8 cellular contexts compared by ENCODE assay signal in genomic region chr1:160834945-160835565, GRCh38. TPM values are rescaled to one million over a fixed set of nuclear protein-coding genes. Genes with fewer than 3 reads are reported as not detected.
DNase-seq lines count a peak whose midpoint lies in the region; ATAC-seq and TF ChIP-seq lines count a peak whose summit lies in the region.

No MANE protein-coding gene starts in this region.

- no peak overlapping the region for H2BK5ac ChIP-seq in mesenchymal stem cell (ENCODE audit: low read depth, low read length, poor library complexity, severe bottlenecking)

- WGBS in mesenchymal stem cell, result 78% methylated on average over 3 of the region's 3 CpGs

- no peak overlapping the region for H3K4me3 Mint-ChIP-seq in Calu3 (ENCODE audit: low read depth, unreplicated experiment)
- H3K4me3 Mint-ChIP-seq in brain, result no peak overlapping the region

- peak; percentile 85 for TF ChIP-seq RAD21 in HCT116 (IDR thresholded peaks at IDR 0.05; ENCODE audit: low read depth)

- H3K27me3 Mint-ChIP-seq in Calu3 (ENCODE audit: unreplicated experiment) (peaks cover 30% of the 10 kb centered on the region), brain (peaks cover 6% of the 10 kb centered on the region)

- TF ChIP-seq CTCF in Calu3 (IDR thresholded peaks at IDR 0.05; ENCODE audit: unreplicated experiment) (peak; percentile 68), HCT116 (IDR thresholded peaks at IDR 0.05 in 2 of 3, conservative IDR thresholded peaks at IDR 0.05 in 1 of 3; ENCODE audit: borderline replicate concordance in 1 of 3, insufficient read depth in 1 of 3, low read depth in 2 of 3, low read length in 2 of 3) (peak; percentile 61 to 91 (median 86)), brain (conservative IDR thresholded peaks at IDR 0.05) (peak; percentile 61 to 74)

- H4K91ac ChIP-seq in mesenchymal stem cell (ENCODE audit: low read length), result no peak overlapping the region

- H3K36me3 ChIP-seq in HCT116 (ENCODE audit: control insufficient read depth in 1 of 2, insufficient read depth in 2 of 2, low read length in 2 of 2) (no peaks in the 10 kb centered on the region), mesenchymal stem cell (ENCODE audit: control insufficient read depth in 1 of 2, insufficient read depth in 2 of 2, low read depth in 1 of 2, low read length in 2 of 2) (no peaks in the 10 kb centered on the region)

- RAD21 ChIA-PET in HCT116 (lab: Charles Lee; ENCODE audit: low non-redundant PET in 1 of 2, low total read pairs in 2 of 2, uncharacterized antibody in 2 of 2, unreplicated experiment in 2 of 2), result interaction anchor here (0.6 to 1.6 kb wide), 3 partner anchors 18 to 119 kb away, joined by 3 read pairs; partner anchors contain the start of gene ITLN2 (in 2 of the 2)

- H3K9me3 Mint-ChIP-seq in Calu3 (ENCODE audit: low read depth, unreplicated experiment), result no peaks in the 10 kb centered on the region
- H3K9me3 Mint-ChIP-seq in brain, result no peaks in the 10 kb centered on the region

- H3K4me1 ChIP-seq in HCT116 (ENCODE audit: control insufficient read depth in 1 of 2, insufficient read depth in 2 of 2, low read length in 2 of 2), result 0 out of 4 replicates have a peak, but pooled peaks cover 0 to 3% of the 10 kb centered on the region in 2 experiments
- no peaks in the 10 kb centered on the region for H3K4me1 ChIP-seq in mesenchymal stem cell (ENCODE audit: control insufficient read depth, insufficient read depth, low read depth, low read length)

- H3K4me3 ChIP-seq in HCT116 (replicated peaks in 1 of 2; ENCODE audit: low read depth in 1 of 2, low read length in 2 of 2) (no peak overlapping the region), mesenchymal stem cell (ENCODE audit: insufficient read depth in 1 of 2, low read depth in 1 of 2, low read length in 2 of 2) (no peak overlapping the region)

- no peak overlapping the region for H2AFZ ChIP-seq in HCT116 (ENCODE audit: low read depth, low read length, poor library complexity, severe bottlenecking)
- no peak overlapping the region for H2AFZ ChIP-seq in mesenchymal stem cell (ENCODE audit: low read depth, low read length)

- H3K27ac Mint-ChIP-seq in Calu3 (ENCODE audit: unreplicated experiment) (no peak overlapping the region), brain (peak overlapping the region in 1 of 5 experiments; percentile 68)

- H3K23ac ChIP-seq in mesenchymal stem cell (ENCODE audit: low read length in 2 of 2), result no peak overlapping the region

- no peaks in the 10 kb centered on the region for H3K79me1 ChIP-seq in mesenchymal stem cell (replicated peaks; ENCODE audit: low read length, poor library complexity, severe bottlenecking)

- no peaks in the 10 kb centered on the region for H3K79me2 ChIP-seq in HCT116 (ENCODE audit: insufficient read depth, low read length)

- H3K27ac ChIP-seq in HCT116 (ENCODE audit: low read depth, low read length) (no peak overlapping the region), mesenchymal stem cell (ENCODE audit: low read length, poor library complexity, severe bottlenecking) (no peak overlapping the region)

- no peak overlapping the region for H2BK12ac ChIP-seq in mesenchymal stem cell (ENCODE audit: low read length in 2 of 2)

- H3K9ac ChIP-seq in HCT116 (ENCODE audit: low read length) (no peak overlapping the region), mesenchymal stem cell (ENCODE audit: low read length) (no peak overlapping the region)

- H3K36me3 Mint-ChIP-seq in Calu3 (ENCODE audit: insufficient read depth, unreplicated experiment) (no peaks in the 10 kb centered on the region), brain (no peaks in the 10 kb centered on the region)

- H3K9me3 ChIP-seq in HCT116 (ENCODE audit: control insufficient read depth in 1 of 2, insufficient read depth in 1 of 2, low read depth in 1 of 2, low read length in 2 of 2), result no peaks in the 10 kb centered on the region
- no peaks in the 10 kb centered on the region for H3K9me3 ChIP-seq in mesenchymal stem cell (ENCODE audit: control insufficient read depth, low read length)

- peak; percentile 68 for DNase-seq in Calu3
- DNase-seq in HCT116 (ENCODE audit: low read depth, low spot score), result peak; percentile 22
- DNase-seq in RPMI8226, result peak; percentile 48
- peak; percentile 17 for DNase-seq in mesenchymal stem cell
- no peak for DNase-seq in dedifferentiated amniotic fluid mesenchymal stem cell (ENCODE audit: extremely low spot score)

- no peaks in the 10 kb centered on the region for H3K9me2 ChIP-seq in HCT116 (ENCODE audit: insufficient read depth)

- no peak overlapping the region for H3K4ac ChIP-seq in mesenchymal stem cell (ENCODE audit: low read depth in 1 of 2, low read length in 2 of 2)

- H3K27me3 ChIP-seq in HCT116 (ENCODE audit: insufficient read depth, low read length) (peaks cover 5% of the 10 kb centered on the region; the same call in 1 of the 2 replicates), mesenchymal stem cell (ENCODE audit: control insufficient read depth in 1 of 2, insufficient read depth in 1 of 2, low read length in 2 of 2) (peaks cover 37 to 38% of the 10 kb centered on the region in 2 experiments)

- H4K20me1 ChIP-seq in HCT116 (ENCODE audit: insufficient read depth), result no peaks in the 10 kb centered on the region

- H3K18ac ChIP-seq in mesenchymal stem cell (ENCODE audit: low read depth in 1 of 2, low read length in 2 of 2), result no peak overlapping the region

- POLR2A ChIA-PET in HCT116 (lab: Charles Lee), result interaction anchor here (1.4 kb wide), 1 partner anchor 116 kb away, joined by 3 read pairs; no protein-coding TSS in a partner anchor

- peak; percentile 39 for ATAC-seq in HCT116
- no peak for ATAC-seq in GM21423 (IDR thresholded peaks at IDR 0.05; ENCODE audit: unreplicated experiment)
- ATAC-seq in HG02970 (IDR thresholded peaks at IDR 0.05; ENCODE audit: low FRiP score, unreplicated experiment), result no peak

- intact Hi-C loops in Calu3 (cut with micrococcal nuclease; ENCODE audit: unreplicated experiment) (loop anchor here (1.0 to 10.0 kb wide), 5 partner anchors 47 to 302 kb away; no protein-coding TSS in a partner anchor), HCT116 (cut with micrococcal nuclease) (loop anchor here (1.0 to 5.0 kb wide), 3 partner anchors 116 to 408 kb away; no protein-coding TSS in a partner anchor)

- H3K4me1 Mint-ChIP-seq in Calu3 (ENCODE audit: low read depth, unreplicated experiment) (peaks cover 51% of the 10 kb centered on the region), brain (peaks cover 15% of the 10 kb centered on the region)

- H3K14ac ChIP-seq in mesenchymal stem cell (ENCODE audit: low read length in 2 of 2), result no peak overlapping the region

- CTCF ChIA-PET in Calu3 (lab: Charles Lee), result interaction anchor here (0.6 to 5.5 kb wide), 6 partner anchors 9 to 155 kb away, joined by 3 to 97 read pairs (median 4); partner anchors contain the start of gene ITLN2
- CTCF ChIA-PET in HCT116 (lab: Charles Lee), result interaction anchor here (0.7 to 5.0 kb wide), 16 partner anchors 9 to 547 kb away, joined by 3 to 45 read pairs (median 5); partner anchors contain the start of gene ITLN2

- no peak for TF ChIP-seq POLR2A in HCT116 (IDR thresholded peaks at IDR 0.05; ENCODE audit: borderline replicate concordance, extremely low read depth, insufficient read depth, insufficient read length)

- H2AK5ac ChIP-seq in mesenchymal stem cell (ENCODE audit: low read length, severe bottlenecking), result no peak overlapping the region

- no peak overlapping the region for H2BK15ac ChIP-seq in mesenchymal stem cell (ENCODE audit: low read depth, poor library complexity, severe bottlenecking)

- BruUV-seq in Calu3 (replicated peaks; lab: Mats Ljungman, UMichigan) (no TSS peak), HCT116 (replicated peaks; lab: Mats Ljungman, UMichigan) (no TSS peak)

- no peak overlapping the region for H3K4me2 ChIP-seq in HCT116 (ENCODE audit: low read length)
- no peak overlapping the region for H3K4me2 ChIP-seq in mesenchymal stem cell (ENCODE audit: low read length, poor library complexity, severe bottlenecking)

- no peak overlapping the region for H2BK120ac ChIP-seq in mesenchymal stem cell (ENCODE audit: low read depth, low read length)

- H4K8ac ChIP-seq in mesenchymal stem cell (ENCODE audit: low read length), result no peak overlapping the region

TF ChIP-seq in HCT116, 20 proteins besides CTCF, POLR2A, EP300 and RAD21:
- TF ChIP-seq CBX3 (IDR thresholded peaks at IDR 0.05; ENCODE audit: low read depth), result no peak
- no peak for TF ChIP-seq EGR1 (IDR thresholded peaks at IDR 0.05; ENCODE audit: low read depth)
- no peak for TF ChIP-seq MAX (IDR thresholded peaks at IDR 0.05)
- no peak for TF ChIP-seq CEBPB (IDR thresholded peaks at IDR 0.05; ENCODE audit: low read depth)
- TF ChIP-seq ELF1 (IDR thresholded peaks at IDR 0.05; ENCODE audit: borderline replicate concordance, low read depth), result no peak
- TF ChIP-seq SP1 (IDR thresholded peaks at IDR 0.05; ENCODE audit: low read depth), result no peak
- no peak for TF ChIP-seq SRF (IDR thresholded peaks at IDR 0.05; ENCODE audit: low read depth)
- no peak for TF ChIP-seq YY1 (IDR thresholded peaks at IDR 0.05; ENCODE audit: extremely low read depth, insufficient replicate concordance, low read depth, low read length)
- TF ChIP-seq JUND (IDR thresholded peaks at IDR 0.05), result no peak
- no peak for TF ChIP-seq ZFX (IDR thresholded peaks at IDR 0.05)

RNA-seq across cellular contexts. Expression of gene CD244, which starts 27.6 kb away (rescaled TPM):
- total RNA-seq in Calu3 (2022), result not detected in 2 replicates
- not detected for total RNA-seq in HCT116 (2021; ENCODE audit: unreplicated experiment)
- not detected in 2 replicates for polyA plus RNA-seq in HCT116 (2012)
- 0.12 TPM for polyA plus RNA-seq in brain (ENCODE audit: insufficient read depth, low read depth, low replicate concordance)
- not detected for polyA plus RNA-seq in mesenchymal stem cell (2013, experiment 1 of 2)
- polyA plus RNA-seq in mesenchymal stem cell (2013, experiment 2 of 2), result not detected

RNA-seq across cellular contexts. Expression of gene LY9, which starts 39.1 kb away (rescaled TPM):
- total RNA-seq in Calu3 (2022) (not detected in 2 replicates), HCT116 (2021; ENCODE audit: unreplicated experiment) (0.22 TPM)
- not detected in 2 replicates for polyA plus RNA-seq in HCT116 (2012)
- 0.15 TPM for polyA plus RNA-seq in brain (ENCODE audit: insufficient read depth, low read depth, low replicate concordance)
- polyA plus RNA-seq in mesenchymal stem cell (2013, experiment 1 of 2), result not detected
- polyA plus RNA-seq in mesenchymal stem cell (2013, experiment 2 of 2), result not detected

RNA-seq across cellular contexts. Expression of gene ITLN1, which starts 49.9 kb away (rescaled TPM):
- 0.54 TPM in 1 of 2 replicates, not detected in the other for total RNA-seq in Calu3 (2022)
- not detected for total RNA-seq in HCT116 (2021; ENCODE audit: unreplicated experiment)
- not detected in 2 replicates for polyA plus RNA-seq in HCT116 (2012)
- not detected for polyA plus RNA-seq in brain (ENCODE audit: insufficient read depth, low read depth, low replicate concordance)
- polyA plus RNA-seq in mesenchymal stem cell (2013, experiment 1 of 2), result not detected
- not detected for polyA plus RNA-seq in mesenchymal stem cell (2013, experiment 2 of 2)
